ENCODE assay signal across 8 cellular contexts in the genomic region with DNA sequence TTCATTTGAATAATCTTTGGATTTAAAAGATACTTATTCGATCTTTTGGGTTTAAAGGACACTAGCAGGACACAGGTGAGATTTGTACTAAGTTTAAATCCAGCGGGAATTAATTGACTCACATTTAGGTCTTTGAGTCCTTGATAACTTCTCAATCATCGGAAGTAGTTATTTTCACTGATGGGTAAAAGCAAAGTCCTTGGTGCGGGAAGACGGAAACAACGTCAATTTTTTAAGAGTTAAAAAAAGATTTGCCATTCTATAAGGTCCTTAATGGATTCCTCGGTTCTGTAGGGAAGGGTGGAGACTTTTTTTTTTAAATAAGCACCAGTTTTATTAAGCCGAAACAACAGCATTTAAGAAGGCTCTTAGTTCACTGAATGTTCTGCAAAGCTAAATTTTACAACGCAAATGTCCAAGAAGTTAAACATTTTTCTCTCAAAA. TPM values are rescaled to one million over a fixed set of nuclear protein-coding genes. Genes with fewer than 3 reads are reported as not detected.
DNase-seq lines count a peak whose midpoint lies in the region; ATAC-seq, FAIRE-seq and TF ChIP-seq lines count a peak whose summit lies in the region.

No MANE protein-coding gene starts in this region.

- H3K4me1 Mint-ChIP-seq in activated T-cell treated with anti-CD3 and anti-CD28 coated beads, Interleukin-2, amount 50 U/mL, for 72 hours (ENCODE audit: low read depth) = peaks cover 57% of the 10 kb centered on the region
- H3K4me1 Mint-ChIP-seq in nephron = peaks cover 33% of the 10 kb centered on the region

- no peaks in the 10 kb centered on the region for H4K20me1 ChIP-seq in GM12878 (ENCODE audit: control insufficient read depth, insufficient read depth)

- peak overlapping the region; percentile 93 for H3K9ac ChIP-seq in GM12878 (ENCODE audit: control insufficient read depth, insufficient read depth, low read length)

- H3K4me1 ChIP-seq in GM12878 (ENCODE audit: control insufficient read depth, insufficient read depth, low read length) = peaks cover 25% of the 10 kb centered on the region

- SMC1A ChIA-PET in GM12878 (lab: Charles Lee; ENCODE audit: uncharacterized antibody, unreplicated experiment) = interaction anchor here (0.6 to 24.6 kb wide), 15 partner anchors 8 to 285 kb away, joined by 3 to 595 read pairs (median 4); no protein-coding TSS in a partner anchor

- in situ Hi-C loops in GM12878 (cut with MboI) = no loop called here

- FAIRE-seq in GM12878 (lab: Jason Lieb, UNC) = no peak

- no peak overlapping the region for H2AFZ ChIP-seq in GM12878 (ENCODE audit: control insufficient read depth, low read depth, low read length)

- H3K27ac Mint-ChIP-seq in activated T-cell treated with anti-CD3 and anti-CD28 coated beads, Interleukin-2, amount 50 U/mL, for 72 hours = peak overlapping the region; percentile 99
- peak overlapping the region; percentile 89 to 98 (median 95) for H3K27ac Mint-ChIP-seq in nephron

- TF ChIP-seq RAD21 in GM12878 (IDR thresholded peaks at IDR 0.05; ENCODE audit: insufficient read depth, low read depth, low read length) = no peak

- peak overlapping the region; percentile 90 for H3K27ac ChIP-seq in GM12878 (ENCODE audit: control insufficient read depth, insufficient read depth)

- H3K4me2 ChIP-seq in GM12878 (ENCODE audit: control insufficient read depth, insufficient read depth) = peak overlapping the region; percentile 66

- no peak for TF ChIP-seq POLR2A in GM12878 (IDR thresholded peaks at IDR 0.05; ENCODE audit: low read depth, low read length)

- H3K27me3 Mint-ChIP-seq in activated T-cell treated with anti-CD3 and anti-CD28 coated beads, Interleukin-2, amount 50 U/mL, for 72 hours (ENCODE audit: low read depth) = peaks cover 39% of the 10 kb centered on the region
- peaks cover 4% of the 10 kb centered on the region for H3K27me3 Mint-ChIP-seq in nephron (ENCODE audit: low read depth)

- peaks cover 49% of the 10 kb centered on the region for H3K79me2 ChIP-seq in GM12878 (ENCODE audit: control insufficient read depth, insufficient read depth, low read length)

- CTCF ChIA-PET in GM12878 (lab: Yijun Ruan, JAX) = interaction anchor here (0.8 to 2.7 kb wide), 11 partner anchors 9 to 115 kb away, joined by 3 to 13 read pairs (median 5); no protein-coding TSS in a partner anchor

- DNase-seq in activated T-cell treated with anti-CD3 and anti-CD28 coated beads, Interleukin-2, amount 50 U/mL, for 72 hours = no peak
- DNase-seq in activated T-cell treated with anti-CD3 and anti-CD28 coated beads, Interleukin-2, amount 50 U/mL, for 48 hours = no peak
- DNase-seq in GM12878 (ENCODE audit: low read depth, low spot score) (no peak), NCI-H128 (lab: John Stamatoyannopoulos, UW; ENCODE audit: unreplicated experiment) (no peak), ureter (ENCODE audit: low spot score) (no peak)
- no peak for DNase-seq in NK-92 treated with Interleukin-12 subunit alpha and Interleukin-12 subunit beta, amount 100 ng/mL, for 24 hours (lab: John Stamatoyannopoulos, UW)

- WGBS in GM12878 (ENCODE audit: insufficient coverage, insufficient replicate concordance, low lambda C conversion rate, missing lambda C conversion rate) = 4% methylated on average over 9 of the region's 9 CpGs

- POLR2A ChIA-PET in GM12878 (lab: Charles Lee) = interaction anchor here (1.0 to 13.6 kb wide), 11 partner anchors 8 to 278 kb away, joined by 3 to 157 read pairs (median 13); no protein-coding TSS in a partner anchor

- H3K36me3 Mint-ChIP-seq in activated T-cell treated with anti-CD3 and anti-CD28 coated beads, Interleukin-2, amount 50 U/mL, for 72 hours (ENCODE audit: insufficient read depth in 2 of 2) = peaks cover 14 to 37% of the 10 kb centered on the region in 2 donors
- peaks cover 31% of the 10 kb centered on the region for H3K36me3 Mint-ChIP-seq in nephron (ENCODE audit: low read depth)

- intact Hi-C loops in GM12878 (cut with micrococcal nuclease; ENCODE audit: unreplicated experiment) = loop anchor here (1.0 to 2.0 kb wide), 6 partner anchors 23 to 509 kb away; no protein-coding TSS in a partner anchor

- no peak for TF ChIP-seq CTCF in GM12878 (IDR thresholded peaks at IDR 0.05 in 2 of 3, conservative IDR thresholded peaks at IDR 0.05 in 1 of 3; ENCODE audit: control insufficient read depth in 2 of 3, extremely low read depth in 1 of 3, insufficient read depth in 1 of 3, low read depth in 3 of 3, low read length in 3 of 3)
- TF ChIP-seq CTCF in nephron (IDR thresholded peaks at IDR 0.05; ENCODE audit: unreplicated experiment in 3 of 3) = no peak

- peak overlapping the region; percentile 81 for H3K4me3 ChIP-seq in GM12878

- H3K4me3 Mint-ChIP-seq in activated T-cell treated with anti-CD3 and anti-CD28 coated beads, Interleukin-2, amount 50 U/mL, for 72 hours = peak overlapping the region; percentile 82 to 95
- H3K4me3 Mint-ChIP-seq in nephron = peak overlapping the region; percentile 93 to 98 (median 98)

- 0 out of 4 replicates have a peak, but pooled peaks of 1 of the 2 experiments have one; percentile 20 for TF ChIP-seq EP300 in GM12878 (IDR thresholded peaks at IDR 0.05; ENCODE audit: borderline replicate concordance in 1 of 2, control insufficient read depth in 1 of 2, low read depth in 2 of 2, low read length in 2 of 2)

- no peaks in the 10 kb centered on the region for H3K27me3 ChIP-seq in GM12878 (replicated peaks in 1 of 2; ENCODE audit: control insufficient read depth in 2 of 2, insufficient read depth in 2 of 2, low read length in 1 of 2)

- peak; percentile 0 to 8 for ATAC-seq in activated T-cell treated with anti-CD3 and anti-CD28 coated beads, Interleukin-2, amount 50 U/mL, for 72 hours (replicated peaks in 1 of 2)
- peak; percentile 11 for ATAC-seq in HG03442 (IDR thresholded peaks at IDR 0.05; ENCODE audit: unreplicated experiment)
- ATAC-seq in GM12878 = peak; percentile 0

- RAD21 ChIA-PET in GM12878 (lab: Charles Lee; ENCODE audit: unreplicated experiment) = interaction anchor here (0.9 to 23.0 kb wide), 17 partner anchors 9 to 510 kb away, joined by 3 to 562 read pairs (median 7); no protein-coding TSS in a partner anchor

- no peaks in the 10 kb centered on the region for H3K36me3 ChIP-seq in GM12878 (ENCODE audit: control insufficient read depth in 2 of 2, insufficient read depth in 2 of 2, low read length in 1 of 2)

- H3K9me3 Mint-ChIP-seq in activated T-cell treated with anti-CD3 and anti-CD28 coated beads, Interleukin-2, amount 50 U/mL, for 72 hours = no peaks in the 10 kb centered on the region
- H3K9me3 Mint-ChIP-seq in nephron = peaks cover 21% of the 10 kb centered on the region

- H3K9me3 ChIP-seq in GM12878 (replicated peaks; ENCODE audit: control insufficient read depth, insufficient read depth, low read length) = no peaks in the 10 kb centered on the region; the same call in 2 of the 3 replicates

- TSS peak; percentile 61 for BruUV-seq in GM12878 (replicated peaks; lab: Mats Ljungman, UMichigan)

TF ChIP-seq in GM12878, 131 proteins besides CTCF, POLR2A, EP300 and RAD21 (continues in another document):
- TF ChIP-seq, protein P1, sequence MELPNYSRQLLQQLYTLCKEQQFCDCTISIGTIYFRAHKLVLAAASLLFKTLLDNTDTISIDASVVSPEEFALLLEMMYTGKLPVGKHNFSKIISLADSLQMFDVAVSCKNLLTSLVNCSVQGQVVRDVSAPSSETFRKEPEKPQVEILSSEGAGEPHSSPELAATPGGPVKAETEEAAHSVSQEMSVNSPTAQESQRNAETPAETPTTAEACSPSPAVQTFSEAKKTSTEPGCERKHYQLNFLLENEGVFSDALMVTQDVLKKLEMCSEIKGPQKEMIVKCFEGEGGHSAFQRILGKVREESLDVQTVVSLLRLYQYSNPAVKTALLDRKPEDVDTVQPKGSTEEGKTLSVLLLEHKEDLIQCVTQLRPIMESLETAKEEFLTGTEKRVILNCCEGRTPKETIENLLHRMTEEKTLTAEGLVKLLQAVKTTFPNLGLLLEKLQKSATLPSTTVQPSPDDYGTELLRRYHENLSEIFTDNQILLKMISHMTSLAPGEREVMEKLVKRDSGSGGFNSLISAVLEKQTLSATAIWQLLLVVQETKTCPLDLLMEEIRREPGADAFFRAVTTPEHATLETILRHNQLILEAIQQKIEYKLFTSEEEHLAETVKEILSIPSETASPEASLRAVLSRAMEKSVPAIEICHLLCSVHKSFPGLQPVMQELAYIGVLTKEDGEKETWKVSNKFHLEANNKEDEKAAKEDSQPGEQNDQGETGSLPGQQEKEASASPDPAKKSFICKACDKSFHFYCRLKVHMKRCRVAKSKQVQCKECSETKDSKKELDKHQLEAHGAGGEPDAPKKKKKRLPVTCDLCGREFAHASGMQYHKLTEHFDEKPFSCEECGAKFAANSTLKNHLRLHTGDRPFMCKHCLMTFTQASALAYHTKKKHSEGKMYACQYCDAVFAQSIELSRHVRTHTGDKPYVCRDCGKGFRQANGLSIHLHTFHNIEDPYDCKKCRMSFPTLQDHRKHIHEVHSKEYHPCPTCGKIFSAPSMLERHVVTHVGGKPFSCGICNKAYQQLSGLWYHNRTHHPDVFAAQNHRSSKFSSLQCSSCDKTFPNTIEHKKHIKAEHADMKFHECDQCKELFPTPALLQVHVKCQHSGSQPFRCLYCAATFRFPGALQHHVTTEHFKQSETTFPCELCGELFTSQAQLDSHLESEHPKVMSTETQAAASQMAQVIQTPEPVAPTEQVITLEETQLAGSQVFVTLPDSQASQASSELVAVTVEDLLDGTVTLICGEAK (IDR thresholded peaks at IDR 0.05; ENCODE audit: borderline replicate concordance) = peak; percentile 66; the same call in 1 of the 2 replicates
- TF ChIP-seq SMAD5 (IDR thresholded peaks at IDR 0.05; ENCODE audit: low read depth) (peak; percentile 12; the same call in 1 of the 2 replicates), HDAC6 (IDR thresholded peaks at IDR 0.05; ENCODE audit: unreplicated experiment) (peak; percentile 12)

RNA-seq across cellular contexts. Expression of a gene that starts 2.9 kb away (rescaled TPM):
- 1,000 to 10,000 TPM; 4,011 to 4,477 TPM for total RNA-seq in activated T-cell treated with anti-CD3 and anti-CD28 coated beads, Interleukin-2, amount 50 U/mL, for 72 hours
- 726 and 815 TPM in 2 replicates for total RNA-seq in GM12878 (2013; cell fraction: nucleolus; rRNA removed)
- total RNA-seq in GM12878 (2014; rRNA removed) (20,095 and 20,513 TPM in 2 replicates), GM12878 (2014; rRNA removed; fragmentation: Illumina TruSeq; extraction: Trizol) (14,081 and 14,526 TPM in 2 replicates), GM12878 (2021) (15,676 and 15,778 TPM in 2 replicates), ureter (3,112 TPM)
- 20,663 TPM for polyA plus RNA-seq in GM12878 (2011; ENCODE audit: low read depth)
- polyA plus RNA-seq in GM12878 (2011; rRNA removed) (13,924 and 13,999 TPM in 2 replicates), GM12878 (2014; fragmentation: Illumina TruSeq; extraction: Trizol) (22,521 and 25,739 TPM in 2 replicates), GM12878 (2014; fragmentation: Nextera tagmentation; extraction: Ambion mirVana) (over 10,000 TPM; 32,576 to 35,408 TPM), GM12878 (2014; rRNA removed) (21,672 and 21,926 TPM in 2 replicates), GM12878 (2016; fragmentation: Nextera tagmentation; extraction: Ambion mirVana) (over 10,000 TPM; 35,271 to 37,234 TPM)
- polyA plus RNA-seq in GM12878 (2011; cell fraction: cytosol; rRNA removed) = 6,321 and 8,073 TPM in 2 replicates
- 2,770 and 4,943 TPM in 2 replicates for polyA plus RNA-seq in GM12878 (2011; cell fraction: nucleus; rRNA removed)
- polyA plus RNA-seq in GM12878 (2012) = 18,326 and 24,333 TPM in 2 replicates
- 5,151 and 6,646 TPM in 2 replicates for polyA minus RNA-seq in GM12878 (2011; rRNA and poly(A)+ RNA removed)
- 2,250 and 2,391 TPM in 2 replicates for polyA minus RNA-seq in GM12878 (2011; cell fraction: cytosol; rRNA and poly(A)+ RNA removed)
- 1,575 and 1,669 TPM in 2 replicates for polyA minus RNA-seq in GM12878 (2011; cell fraction: nucleus; rRNA and poly(A)+ RNA removed)
